Comparison of ENCODE assay signal across 8 cellular contexts in genomic region chr7:156892086-156892800, GRCh38. TPM values are rescaled to one million over a fixed set of nuclear protein-coding genes. Genes with fewer than 3 reads are reported as not detected.
DNase-seq lines count a peak whose midpoint lies in the region; ATAC-seq and TF ChIP-seq lines count a peak whose summit lies in the region.

No MANE protein-coding gene starts in this region.

- peaks cover 14% of the 10 kb centered on the region for H3K4me1 Mint-ChIP-seq in Caco-2 (ENCODE audit: low read depth, unreplicated experiment)
- peaks cover 41% of the 10 kb centered on the region for H3K4me1 Mint-ChIP-seq in brain
- H3K4me1 Mint-ChIP-seq in immature natural killer cell = peaks cover 30 to 58% of the 10 kb centered on the region in 2 donors

- no TSS peak for BruUV-seq in Caco-2 (replicated peaks; lab: Mats Ljungman, UMichigan)

- H3K27me3 Mint-ChIP-seq in Caco-2 (ENCODE audit: insufficient read depth, unreplicated experiment) = no peaks in the 10 kb centered on the region
- H3K27me3 Mint-ChIP-seq in brain = peaks cover 9% of the 10 kb centered on the region
- H3K27me3 Mint-ChIP-seq in immature natural killer cell (ENCODE audit: low read depth in 3 of 3) = peaks cover 4 to 14% (median 11%) of the 10 kb centered on the region in 3 donors

- no peaks in the 10 kb centered on the region for H3K36me3 ChIP-seq in Caco-2 (ENCODE audit: control insufficient read depth, insufficient read depth, low read length)

- CTCF ChIA-PET in Caco-2 (lab: Charles Lee) = interaction anchor here (0.6 to 0.7 kb wide), 4 partner anchors 108 to 394 kb away, joined by 3 to 5 read pairs (median 3); partner anchors contain the start of gene UBE3C

- H3K9me3 ChIP-seq in Caco-2 = peaks cover 10% of the 10 kb centered on the region

- no peak for TF ChIP-seq EP300 in Ishikawa (IDR thresholded peaks at IDR 0.05; ENCODE audit: borderline replicate concordance)

- H3K4me1 ChIP-seq in Caco-2 = peaks cover 3% of the 10 kb centered on the region; the same call in 1 of the 2 replicates

- peak overlapping the region; percentile 69 for H3K4me3 ChIP-seq in Caco-2 (ENCODE audit: low read depth, low read length)

- peak overlapping the region; percentile 86 for H3K27ac Mint-ChIP-seq in Caco-2 (ENCODE audit: unreplicated experiment)
- peak overlapping the region; percentile 86 to 95 (median 93) for H3K27ac Mint-ChIP-seq in brain
- peak overlapping the region; percentile 87 to 95 (median 92) for H3K27ac Mint-ChIP-seq in immature natural killer cell

- TF ChIP-seq CTCF in Caco-2 (IDR thresholded peaks at IDR 0.05; ENCODE audit: insufficient read depth in 1 of 2, low read depth in 1 of 2, low read length in 1 of 2, severe bottlenecking in 1 of 2, unreplicated experiment in 1 of 2) = no peak
- no peak for TF ChIP-seq CTCF in brain (conservative IDR thresholded peaks at IDR 0.05)

- H3K4me3 Mint-ChIP-seq in Caco-2 (ENCODE audit: unreplicated experiment) (peak overlapping the region; percentile 80), brain (peak overlapping the region; percentile 94 to 99 (median 97)), immature natural killer cell (peak overlapping the region; percentile 91 to 94 (median 92))

- DNase-seq in Caco-2 (peak; percentile 80), T-helper 9 cell (peak; percentile 60), immature natural killer cell (peak; percentile 63 to 72 (median 68)), KG1 (lab: John Stamatoyannopoulos, UW) (no peak)
- peak; percentile 20 to 26 for DNase-seq in stimulated activated CD4-positive, alpha-beta T cell treated with anti-CD3 and anti-CD28 coated beads, Interleukin-1b, Interleukin-23, amount 100 ng/mL, for 1 hour (ENCODE audit: low read depth in 2 of 2)

- H3K27me3 ChIP-seq in Caco-2 (replicated peaks; ENCODE audit: control insufficient read depth, insufficient read depth, low read length) = no peaks in the 10 kb centered on the region

- POLR2A ChIA-PET in Caco-2 (lab: Charles Lee) = no interaction called here

- ATAC-seq in GM21423 (IDR thresholded peaks at IDR 0.05; ENCODE audit: unreplicated experiment) = peak; percentile 25

- TF ChIP-seq RAD21 in Ishikawa (IDR thresholded peaks at IDR 0.05; ENCODE audit: low read depth) = no peak

- H3K36me3 Mint-ChIP-seq in Caco-2 (ENCODE audit: insufficient read depth, unreplicated experiment) = peaks cover 26% of the 10 kb centered on the region
- peaks cover 26% of the 10 kb centered on the region for H3K36me3 Mint-ChIP-seq in brain
- peaks cover 0 to 4% (median 0%) of the 10 kb centered on the region in 3 donors for H3K36me3 Mint-ChIP-seq in immature natural killer cell

- intact Hi-C loops in Caco-2 (cut with micrococcal nuclease; ENCODE audit: unreplicated experiment) = loop anchor here (2.0 kb wide), 1 partner anchor 247 kb away; the partner anchor contains the start of gene UBE3C

- H3K9me3 Mint-ChIP-seq in Caco-2 (ENCODE audit: unreplicated experiment) = no peaks in the 10 kb centered on the region
- peaks cover 0 to 2% (median 0%) of the 10 kb centered on the region in 5 experiments for H3K9me3 Mint-ChIP-seq in brain
- H3K9me3 Mint-ChIP-seq in immature natural killer cell = no peaks in the 10 kb centered on the region

TF ChIP-seq in Ishikawa, 13 proteins besides CTCF, POLR2A, EP300 and RAD21:
- TF ChIP-seq FOXM1 (IDR thresholded peaks at IDR 0.05; ENCODE audit: borderline replicate concordance, low read depth) = no peak
- peak; percentile 47; the same call in 1 of the 2 replicates for TF ChIP-seq EGR1 (IDR thresholded peaks at IDR 0.05)
- TF ChIP-seq USF1 (IDR thresholded peaks at IDR 0.05) = no peak
- 0 out of 2 replicates have a peak, but pooled peaks have one; percentile 36 for TF ChIP-seq ZBTB7A (IDR thresholded peaks at IDR 0.05; ENCODE audit: low read depth)
- TF ChIP-seq TEAD4 (IDR thresholded peaks at IDR 0.05) = no peak
- TF ChIP-seq REST (IDR thresholded peaks at IDR 0.05; ENCODE audit: low read depth) = no peak
- TF ChIP-seq MAX (IDR thresholded peaks at IDR 0.05) = peak; percentile 28; the same call in 1 of the 2 replicates
- TF ChIP-seq CREB1 (IDR thresholded peaks at IDR 0.05; ENCODE audit: low read depth) = no peak
- TF ChIP-seq YY1 (IDR thresholded peaks at IDR 0.05; ENCODE audit: low read depth) = no peak; the same call in 1 of the 2 replicates
- no peak for TF ChIP-seq CEBPB (IDR thresholded peaks at IDR 0.05)

RNA-seq across cellular contexts. Expression of gene LMBR1, which starts 0.7 kb away (rescaled TPM):
- total RNA-seq in Caco-2 (2022) = 77.9 and 90.8 TPM in 2 replicates
- polyA plus RNA-seq in brain (ENCODE audit: insufficient read depth, low read depth, low replicate concordance) (30.5 TPM), immature natural killer cell (10 to 100 TPM; 20.2 to 34.3 (median 23.3) TPM)

RNA-seq across cellular contexts. Expression of gene NOM1, which starts 57.3 kb away (rescaled TPM):
- 37.7 and 38.5 TPM in 2 replicates for total RNA-seq in Caco-2 (2022)
- polyA plus RNA-seq in brain (ENCODE audit: insufficient read depth, low read depth, low replicate concordance) = 4.8 TPM
- polyA plus RNA-seq in immature natural killer cell = 1 to 10 TPM in 2 of 3 donors, under 1 TPM in 1; 0.36 to 7.2 (median 3.0) TPM
